In the genomic region with DNA sequence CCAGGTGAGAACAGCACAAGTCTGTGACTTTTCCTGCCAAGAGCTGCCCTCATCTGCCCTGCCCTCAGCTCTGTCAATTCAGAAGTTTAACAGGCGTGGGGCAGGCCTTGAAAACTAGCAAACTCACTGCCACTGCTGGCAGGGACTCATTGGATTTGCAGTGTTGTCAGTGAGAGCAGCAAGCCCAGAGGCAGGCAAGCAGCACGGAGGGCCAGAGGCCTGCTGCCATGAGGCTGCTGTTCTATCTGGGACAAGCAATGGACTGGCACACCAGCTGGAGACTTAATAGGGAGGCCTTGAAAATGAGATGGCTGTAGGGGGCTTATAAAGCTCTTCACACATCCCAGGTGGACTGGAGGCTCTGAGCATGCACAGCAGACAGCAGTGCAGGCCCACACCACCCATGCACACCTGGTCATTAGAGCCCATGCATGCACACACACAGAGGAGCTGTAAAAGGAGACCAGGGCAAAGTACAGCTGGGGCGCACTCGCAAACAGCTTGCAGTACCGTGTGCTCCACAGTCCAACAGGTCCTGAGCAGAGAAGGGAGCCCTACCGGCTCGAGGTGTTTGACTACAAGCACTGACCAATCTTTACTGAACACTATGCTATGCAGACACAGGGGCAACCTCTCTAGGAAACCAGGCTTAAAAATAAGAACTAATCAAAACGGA, we compare ENCODE assay signal across 10 cellular contexts. TPM values are rescaled to one million over a fixed set of nuclear protein-coding genes. Genes with fewer than 3 reads are reported as not detected.
DNase-seq lines count a peak whose midpoint lies in the region; ATAC-seq and TF ChIP-seq lines count a peak whose summit lies in the region.
"Had no signal": no experiment of that assay in that cellular context is flagged by ENCODE, and none has a peak within 500 bp of the region (broad histone marks: within the 10 kb centered on the region; RNA-seq: fewer than 3 reads in every experiment).

No MANE protein-coding gene starts in this region.

- H3K4me1 Mint-ChIP-seq in natural killer cell treated with Interleukin-12 subunit alpha and Interleukin-12 subunit beta and Interleukin-15 and Interleukin-18, amount 100 ng/mL, for 72 hours (ENCODE audit: low read depth in 2 of 2) = peaks cover 27 to 36% of the 10 kb centered on the region in 2 donors

- 66 to 78% methylated on average over 5 to 8 of the region's 8 CpGs for WGBS in esophagus squamous epithelium, 2 donors

- H3K9me3 Mint-ChIP-seq in natural killer cell treated with Interleukin-12 subunit alpha and Interleukin-12 subunit beta and Interleukin-15 and Interleukin-18, amount 100 ng/mL, for 72 hours = no peaks in the 10 kb centered on the region

- H3K4me1 ChIP-seq in esophagus squamous epithelium = peaks cover 8 to 40% (median 10%) of the 10 kb centered on the region in 3 donors
- H3K4me1 ChIP-seq in PC-9 (replicated peaks; ENCODE audit: insufficient read depth) = no peaks in the 10 kb centered on the region; the same call in 1 of the 2 replicates

- H3K27me3 Mint-ChIP-seq in natural killer cell treated with Interleukin-12 subunit alpha and Interleukin-12 subunit beta and Interleukin-15 and Interleukin-18, amount 100 ng/mL, for 72 hours = no peaks in the 10 kb centered on the region

- H3K79me2 ChIP-seq in PC-9 (ENCODE audit: low read depth) = no peaks in the 10 kb centered on the region

- no peaks in the 10 kb centered on the region for H3K9me2 ChIP-seq in PC-9 (ENCODE audit: insufficient read depth)

- no peak overlapping the region for H3K4me2 ChIP-seq in PC-9

- no peaks in the 10 kb centered on the region for H4K20me1 ChIP-seq in PC-9 (ENCODE audit: insufficient read depth)

- H3K27me3 ChIP-seq in esophagus squamous epithelium = no peaks in the 10 kb centered on the region
- H3K27me3 ChIP-seq in PC-9 (ENCODE audit: insufficient read depth, low read depth) = no peaks in the 10 kb centered on the region

- H3K9me3 ChIP-seq in esophagus squamous epithelium = no peaks in the 10 kb centered on the region
- no peaks in the 10 kb centered on the region; the same call in 1 of the 2 replicates for H3K9me3 ChIP-seq in PC-9 (ENCODE audit: insufficient read depth, low read depth)

- H3K27ac ChIP-seq in 22Rv1 (peak overlapping the region; percentile 37; the same call in 1 of the 2 replicates), esophagus squamous epithelium (peak overlapping the region in 3 of 4 donors; percentile 48 to 59 (median 51)), PC-9 (no peak overlapping the region)

- DNase-seq in LNCaP clone FGC (ENCODE audit: low read depth) (peak; percentile 41), esophagus squamous epithelium (lab: John Stamatoyannopoulos, UW) (no peak), MV-4-11 (lab: John Stamatoyannopoulos, UW) (no peak), PC-9 (no peak), SKM-1 (lab: John Stamatoyannopoulos, UW; ENCODE audit: unreplicated experiment) (no peak)
- no peak for DNase-seq in natural killer cell treated with Interleukin-12 subunit alpha and Interleukin-12 subunit beta and Interleukin-15 and Interleukin-18, amount 100 ng/mL, for 72 hours (ENCODE audit: low spot score)
- DNase-seq: activated gamma-delta T cell treated with Interleukin-2 at 50 U/mL for 16 hours had no signal

- peak in 1 of 2 donors; percentile 32 for ATAC-seq in natural killer cell treated with Interleukin-12 subunit alpha and Interleukin-12 subunit beta and Interleukin-15 and Interleukin-18, amount 100 ng/mL, for 72 hours
- no peak for ATAC-seq in GM21515 (IDR thresholded peaks at IDR 0.05; ENCODE audit: unreplicated experiment)
- ATAC-seq: Panc1 had no signal

- BruUV-seq in PC-9 (replicated peaks; lab: Mats Ljungman, UMichigan) = no TSS peak

- no peak overlapping the region for H2AFZ ChIP-seq in PC-9

- no peaks in the 10 kb centered on the region for H3K36me3 ChIP-seq in esophagus squamous epithelium
- no peaks in the 10 kb centered on the region for H3K36me3 ChIP-seq in PC-9 (ENCODE audit: low read depth)

- no peak overlapping the region for H3K4me3 Mint-ChIP-seq in natural killer cell treated with Interleukin-12 subunit alpha and Interleukin-12 subunit beta and Interleukin-15 and Interleukin-18, amount 100 ng/mL, for 72 hours

- TF ChIP-seq CTCF in 22Rv1 (IDR thresholded peaks at IDR 0.05) = no peak
- no peak for TF ChIP-seq CTCF in LNCaP clone FGC (IDR thresholded peaks at IDR 0.05; ENCODE audit: control insufficient read depth, extremely low read depth, insufficient read depth)
- TF ChIP-seq CTCF in esophagus squamous epithelium (IDR thresholded peaks at IDR 0.05) = no peak
- TF ChIP-seq CTCF in PC-9 (conservative IDR thresholded peaks at IDR 0.05) = no peak

- no peak for TF ChIP-seq POLR2A in esophagus squamous epithelium (IDR thresholded peaks at IDR 0.05)

- no peaks in the 10 kb centered on the region for H3F3A ChIP-seq in PC-9 (ENCODE audit: insufficient read depth, low read depth)

- H3K27ac Mint-ChIP-seq in natural killer cell treated with Interleukin-12 subunit alpha and Interleukin-12 subunit beta and Interleukin-15 and Interleukin-18, amount 100 ng/mL, for 72 hours = peak overlapping the region; percentile 22 to 63

- H3K4me3 ChIP-seq in LNCaP clone FGC (ENCODE audit: low read depth, low read length) (no peak overlapping the region), esophagus squamous epithelium (no peak overlapping the region), PC-9 (no peak overlapping the region)

- POLR2A ChIA-PET in PC-9 (lab: Charles Lee; ENCODE audit: unreplicated experiment) = no interaction called here

- CTCF ChIA-PET in PC-9 (lab: Charles Lee) = no interaction called here

- intact Hi-C loops in esophagus squamous epithelium (cut with DNase I) = no loop called here
- intact Hi-C loops in PC-9 (cut with micrococcal nuclease; ENCODE audit: unreplicated experiment) = no loop called here

- H3K36me3 Mint-ChIP-seq in natural killer cell treated with Interleukin-12 subunit alpha and Interleukin-12 subunit beta and Interleukin-15 and Interleukin-18, amount 100 ng/mL, for 72 hours = no peaks in the 10 kb centered on the region

RNA-seq across cellular contexts. Expression of gene MGAT4A, which starts 28.7 kb away (rescaled TPM):
- 10 to 100 TPM in 1 of 4 donors, 1 to 10 TPM in 3; 4.1 to 11.6 (median 7.1) TPM for total RNA-seq in esophagus squamous epithelium
- 10 to 100 TPM; 23.1 to 25.0 TPM for total RNA-seq in natural killer cell treated with Interleukin-12 subunit alpha and Interleukin-12 subunit beta and Interleukin-15 and Interleukin-18, amount 100 ng/mL, for 72 hours
- 12.2 and 12.9 TPM in 2 replicates for total RNA-seq in PC-9 (2021)
